8 cellular contexts compared by ENCODE assay signal in genomic region chr9:104927216-104927911, GRCh38. TPM values are rescaled to one million over a fixed set of nuclear protein-coding genes. Genes with fewer than 3 reads are reported as not detected.
A peak's percentile ranks its signal among the peaks of the same experiment; 100 is the strongest.
DNase-seq lines count a peak whose midpoint lies in the region; ATAC-seq, FAIRE-seq and TF ChIP-seq lines count a peak whose summit lies in the region.

No MANE protein-coding gene starts in this region.

- H3K36me3 ChIP-seq in OCI-LY7 (ENCODE audit: insufficient read depth, low read length) = no peaks in the 10 kb centered on the region
- H3K36me3 ChIP-seq in adrenal gland (replicated peaks in 1 of 2) = no peaks in the 10 kb centered on the region
- no peaks in the 10 kb centered on the region for H3K36me3 ChIP-seq in pancreas

- H3K4me1 ChIP-seq in OCI-LY7 (ENCODE audit: insufficient read depth, low read length, poor library complexity, severe bottlenecking) = peaks cover 42% of the 10 kb centered on the region
- H3K4me1 ChIP-seq in adrenal gland (replicated peaks in 1 of 2) = peaks cover 7 to 32% of the 10 kb centered on the region in 2 donors
- peaks cover 3 to 8% (median 4%) of the 10 kb centered on the region in 3 donors for H3K4me1 ChIP-seq in pancreas

- peak overlapping the region; percentile 86 for H3K4me3 ChIP-seq in OCI-LY7 (ENCODE audit: low read depth, low read length, poor library complexity, severe bottlenecking)
- peak overlapping the region; percentile 48 to 80 (median 68) for H3K4me3 ChIP-seq in adrenal gland
- peak overlapping the region; percentile 70 to 88 (median 82) for H3K4me3 ChIP-seq in pancreas

- no peaks in the 10 kb centered on the region for H3K9me2 ChIP-seq in OCI-LY7 (ENCODE audit: insufficient read depth, low read length)

- no peaks in the 10 kb centered on the region for H4K20me1 ChIP-seq in OCI-LY7 (ENCODE audit: insufficient read depth, low read length)

- H3K27ac ChIP-seq in OCI-LY7 (ENCODE audit: low read depth, low read length, poor library complexity, severe bottlenecking) = peak overlapping the region; percentile 98
- H3K27ac ChIP-seq in adrenal gland = peak overlapping the region; percentile 82 to 95 (median 89)
- H3K27ac ChIP-seq in pancreas = peak overlapping the region; percentile 18 to 77 (median 70)

- TF ChIP-seq POLR2A in adrenal gland (IDR thresholded peaks at IDR 0.05) = no peak

- ATAC-seq in left cardiac atrium (peak; percentile 56 to 61), pancreas (peak; percentile 46 to 63 (median 58))

- no peaks in the 10 kb centered on the region for H3K9me3 ChIP-seq in OCI-LY7 (ENCODE audit: low read length)
- H3K9me3 ChIP-seq in adrenal gland (replicated peaks in 1 of 3) = no peaks in the 10 kb centered on the region
- no peaks in the 10 kb centered on the region for H3K9me3 ChIP-seq in pancreas

- TSS peak; percentile 34 for BruUV-seq in OCI-LY7 (replicated peaks; lab: Mats Ljungman, UMichigan)

- H3K27me3 ChIP-seq in adrenal gland (no peaks in the 10 kb centered on the region), pancreas (no peaks in the 10 kb centered on the region)

- H3K4me2 ChIP-seq in OCI-LY7 (ENCODE audit: low read length) = peak overlapping the region; percentile 88

- peak in 4 of 6 experiments; percentile 21 to 70 (median 40) for DNase-seq in stimulated activated naive CD4-positive, alpha-beta T cell (lab: John Stamatoyannopoulos, UW)
- DNase-seq in stimulated activated naive CD4-positive, alpha-beta T cell treated with Interleukin-2 at 50 U/mL for 16 hours (lab: John Stamatoyannopoulos, UW) = no peak
- DNase-seq in OCI-LY7 (ENCODE audit: low spot score) (peak; percentile 66), adrenal gland (peak; percentile 54 to 80 (median 72)), left cardiac atrium (no peak), pancreas (peak; percentile 43 to 79 (median 53)), SKM-1 (lab: John Stamatoyannopoulos, UW; ENCODE audit: unreplicated experiment) (no peak), NOMO-1 treated with DMSO at 0.1 percent for 48 hours (lab: John Stamatoyannopoulos, UW; ENCODE audit: unreplicated experiment) (no peak)

- POLR2A ChIA-PET in OCI-LY7 (lab: Charles Lee) = interaction anchor here (0.5 to 2.9 kb wide), 17 partner anchors 10 to 584 kb away, joined by 3 to 24 read pairs (median 4); no protein-coding TSS in a partner anchor

- TF ChIP-seq CTCF in OCI-LY7 (conservative IDR thresholded peaks at IDR 0.05; ENCODE audit: low read length) (no peak), adrenal gland (IDR thresholded peaks at IDR 0.05) (no peak), pancreas (IDR thresholded peaks at IDR 0.05) (no peak)

- 0 to 1% (median 0%) methylated on average over 22 to 44 of the region's 44 CpGs for WGBS in adrenal gland, 4 donors
- WGBS in pancreas, 2 donors = 0 to 1% methylated on average over 40 to 44 of the region's 44 CpGs

- CTCF ChIA-PET in OCI-LY7 (lab: Charles Lee; ENCODE audit: unreplicated experiment) = interaction anchor here (2.5 kb wide), 1 partner anchor 64 kb away, joined by 18 read pairs; no protein-coding TSS in a partner anchor

- intact Hi-C loops in OCI-LY7 (cut with micrococcal nuclease; ENCODE audit: unreplicated experiment) = loop anchor here (2.0 to 5.0 kb wide), 5 partner anchors 105 to 487 kb away; partner anchors contain the start of gene SLC44A1
- intact Hi-C loops in adrenal gland (cut with DNase I) = loop anchor here in 1 of 2 donors (5.0 kb wide), 1 partner anchor 230 kb away; no protein-coding TSS in a partner anchor
- intact Hi-C loops in left cardiac atrium (cut with DNase I) = loop anchor here (10.0 kb wide), 3 partner anchors 63 to 487 kb away; no protein-coding TSS in a partner anchor
- intact Hi-C loops in pancreas (cut with DNase I) = loop anchor here in 1 of 3 donors (10.0 kb wide), 1 partner anchor 227 kb away; no protein-coding TSS in a partner anchor

- H2AFZ ChIP-seq in OCI-LY7 (ENCODE audit: low read length) = peak overlapping the region; percentile 46; the same call in 1 of the 2 replicates

- no peak for FAIRE-seq in pancreas (lab: Jason Lieb, UNC)

- peaks cover 44% of the 10 kb centered on the region for H3K79me2 ChIP-seq in OCI-LY7 (ENCODE audit: insufficient read depth, low read depth, low read length)

RNA-seq across cellular contexts. Expression of gene ABCA1, which starts 0.6 kb away (rescaled TPM):
- 8.0 and 10.1 TPM in 2 replicates for total RNA-seq in OCI-LY7 (2014; rRNA removed; shearing (Covaris generic))
- total RNA-seq in OCI-LY7 (2022) (14.0 and 18.9 TPM in 2 replicates), adrenal gland (100 to 1,000 TPM; 101 to 446 (median 195) TPM), left cardiac atrium (10 to 100 TPM in 1 of 2 donors, 1 to 10 TPM in 1; 8.3 to 19.8 TPM), pancreas (10 to 100 TPM in 3 of 6 donors, 1 to 10 TPM in 3; 7.3 to 20.4 (median 10.0) TPM)
- polyA plus RNA-seq in adrenal gland (10 to 100 TPM; 26.8 to 58.4 (median 49.2) TPM), pancreas (1 to 10 TPM; 3.2 to 3.5 TPM)

Comparison
In these comparisons a context has a peak if more than half of its experiments do, and no peak if none do; other contexts are left out.
1. DNase-seq: peak in stimulated activated naive CD4-positive, alpha-beta T cell (4 of 6), OCI-LY7 (single experiment), adrenal gland (7 of 7) and pancreas (6 of 6); none in stimulated activated naive CD4-positive, alpha-beta T cell treated with Interleukin-2 at 50 U/mL for 16 hours (single experiment), left cardiac atrium (single experiment), SKM-1 (single experiment) and NOMO-1 treated with DMSO at 0.1 percent for 48 hours (single experiment).
2. RNA of gene ABCA1, which starts 0.6 kb away (total RNA-seq): 101 to 446 TPM in adrenal gland; 8.3 to 19.8 TPM in left cardiac atrium, 8.0 to 18.9 TPM in OCI-LY7 and 7.3 to 20.4 TPM in pancreas; every median in the first group is over 4 times any median in the second.
3. Peak in every context shown above with its lines, with median percentiles within 50 percentile points of each other: H3K27ac ChIP-seq and H3K4me3 ChIP-seq.